Comparison of ENCODE assay signal across 20 cellular contexts in the genomic region with DNA sequence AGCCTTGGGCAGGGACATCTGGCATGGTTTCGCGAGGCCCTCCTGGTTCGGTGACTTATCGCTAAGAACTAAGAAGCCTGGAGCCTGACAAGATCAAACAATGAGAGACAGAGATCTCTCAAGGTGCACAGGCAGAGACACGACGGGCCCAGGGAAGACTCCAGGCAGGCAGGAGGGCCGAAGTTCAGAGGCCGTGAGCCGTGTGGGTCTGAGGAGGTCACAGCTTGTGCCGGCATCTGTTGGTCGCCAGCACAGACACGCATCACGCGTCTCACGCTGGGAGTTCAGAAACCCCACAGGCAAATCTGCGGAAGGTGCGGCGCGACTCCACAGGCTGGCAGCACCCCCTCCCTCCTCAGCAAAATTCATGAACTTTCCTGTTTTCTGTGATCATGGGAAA.
"Had no signal": no experiment of that assay in that cellular context is flagged by ENCODE, and none has a peak within 500 bp of the region (broad histone marks: within the 10 kb centered on the region; RNA-seq: fewer than 3 reads in every experiment).

No MANE protein-coding gene starts in this region.

- H3K4me3 Mint-ChIP-seq: activated CD8-positive, alpha-beta T cell treated with anti-CD3 and anti-CD28 coated beads, Interleukin-2, amount 10 ng/mL, durations not matched to agents 7 days and 5 days; activated naive CD8-positive, alpha-beta T cell treated with anti-CD3 and anti-CD28 coated beads, Interleukin-2, amount 10 ng/mL, durations not matched to agents 7 days and 5 days; T-helper 1 cell treated with Interleukin-12 subunit alpha and Interleukin-12 subunit beta and Interleukin-4 antibody, amounts not matched to agents 30 μg/mL and 1 μg/mL, for 36 hours had no signal

- H3K27me3 Mint-ChIP-seq: activated naive CD8-positive, alpha-beta T cell treated with anti-CD3 and anti-CD28 coated beads, Interleukin-2, amount 10 ng/mL, durations not matched to agents 7 days and 5 days had no signal

- H3K4me3 ChIP-seq: breast epithelium, MG63 had no signal

- ATAC-seq: activated CD4-positive, CD25-positive, alpha-beta regulatory T cell treated with anti-CD3 and anti-CD28 coated beads, Interleukin-2, amount 50 U/mL, for 24 hours; activated CD8-positive, alpha-beta T cell treated with anti-CD3 and anti-CD28 coated beads, Interleukin-2, amount 10 ng/mL, durations not matched to agents 7 days and 5 days had no signal

- H3K27ac Mint-ChIP-seq: activated CD8-positive, alpha-beta T cell treated with anti-CD3 and anti-CD28 coated beads, Interleukin-2, amount 10 ng/mL, durations not matched to agents 7 days and 5 days; activated naive CD8-positive, alpha-beta T cell treated with anti-CD3 and anti-CD28 coated beads, Interleukin-2, amount 10 ng/mL, durations not matched to agents 7 days and 5 days; T-helper 1 cell treated with Interleukin-12 subunit alpha and Interleukin-12 subunit beta and Interleukin-4 antibody, amounts not matched to agents 30 μg/mL and 1 μg/mL, for 36 hours had no signal

- DNase-seq: activated CD4-positive, alpha-beta T cell treated with anti-CD3 and anti-CD28 coated beads for 48 hours; activated CD4-positive, alpha-beta T cell treated with anti-CD3 and anti-CD28 coated beads, Interleukin-2, amount 50 U/mL, for 4 hours; activated CD8-positive, alpha-beta memory T cell treated with anti-CD3 and anti-CD28 coated beads, Interleukin-2, amount 50 U/mL, for 48 hours; activated CD8-positive, alpha-beta T cell treated with anti-CD3 and anti-CD28 coated beads, Interleukin-2, amount 10 ng/mL, durations not matched to agents 7 days and 5 days; activated naive CD4-positive, alpha-beta T cell treated with anti-CD3 and anti-CD28 coated beads, Interleukin-2, amount 50 U/mL, for 16 hours; activated naive CD8-positive, alpha-beta T cell treated with anti-CD3 and anti-CD28 coated beads, Interleukin-2, amount 10 ng/mL, durations not matched to agents 7 days and 5 days; activated T-cell treated with anti-CD3 and anti-CD28 coated beads, Interleukin-2, amount 50 U/mL, for 1 hour; MG63; MV-4-11; NCI-H1092 treated with DMSO at 0.1 percent for 48 hours; NCI-H1436; NCI-H1694 treated with DMSO at 0.1 percent for 48 hours; NCI-H2029 treated with DMSO at 0.1 percent for 48 hours; NCI-H510A treated with DMSO at 0.1 percent for 48 hours; NCI-H69; NK-92 treated with Interleukin-12 subunit alpha and Interleukin-12 subunit beta, amount 100 ng/mL, for 24 hours; SHP77 treated with DMSO at 0.1 percent for 48 hours had no signal

- H3K36me3 ChIP-seq: breast epithelium, MG63 had no signal

- H3K4me1 ChIP-seq: breast epithelium had no signal

- H3K9me3 Mint-ChIP-seq: activated naive CD8-positive, alpha-beta T cell treated with anti-CD3 and anti-CD28 coated beads, Interleukin-2, amount 10 ng/mL, durations not matched to agents 7 days and 5 days; T-helper 1 cell treated with Interleukin-12 subunit alpha and Interleukin-12 subunit beta and Interleukin-4 antibody, amounts not matched to agents 30 μg/mL and 1 μg/mL, for 36 hours had no signal

- H3K36me3 Mint-ChIP-seq: activated naive CD8-positive, alpha-beta T cell treated with anti-CD3 and anti-CD28 coated beads, Interleukin-2, amount 10 ng/mL, durations not matched to agents 7 days and 5 days had no signal

- H3K27ac ChIP-seq: breast epithelium had no signal

- H3K9me3 ChIP-seq: MG63 had no signal

- H3K27me3 ChIP-seq: breast epithelium, MG63 had no signal
